8 cellular contexts compared by ENCODE assay signal in the genomic region with DNA sequence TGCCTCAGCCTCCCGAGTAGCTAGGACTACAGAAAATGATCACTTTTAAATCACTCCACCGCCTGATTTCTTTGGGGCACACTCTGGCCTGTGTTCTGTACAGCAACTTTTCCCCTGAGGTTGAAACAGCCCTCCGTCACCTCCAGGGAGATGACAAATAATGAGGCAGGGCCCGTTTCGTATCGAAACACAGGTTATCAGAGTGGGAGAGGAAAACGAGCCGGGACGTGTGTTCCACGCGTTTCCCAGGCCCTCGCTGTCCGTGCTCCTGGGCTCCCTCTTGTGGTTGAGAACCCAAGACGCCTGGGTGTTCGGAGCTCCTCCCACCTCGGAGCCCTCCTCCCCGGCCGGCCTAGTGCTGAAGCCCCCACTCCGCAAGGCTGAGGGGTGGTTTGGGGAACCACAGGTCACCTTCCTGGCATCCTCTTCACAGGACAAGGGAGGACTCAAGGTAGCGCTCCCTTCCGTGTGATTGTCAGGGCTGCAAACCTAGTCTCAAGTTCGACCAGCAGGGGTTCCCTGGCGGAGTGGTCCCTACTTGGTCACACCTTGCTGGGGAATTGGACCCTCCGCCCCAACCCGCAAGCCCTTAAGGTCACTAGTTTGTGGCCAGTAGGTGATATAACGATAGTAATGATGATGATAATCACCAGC. TPM values are rescaled to one million over a fixed set of nuclear protein-coding genes. Genes with fewer than 3 reads are reported as not detected.
DNase-seq lines count a peak whose midpoint lies in the region; ATAC-seq, FAIRE-seq and TF ChIP-seq lines count a peak whose summit lies in the region.

No MANE protein-coding gene starts in this region.

- no peak overlapping the region for H3K27ac Mint-ChIP-seq in CD8-positive, alpha-beta T cell

- H3K27me3 Mint-ChIP-seq in CD8-positive, alpha-beta T cell (ENCODE audit: low read depth), result peaks cover 17% of the 10 kb centered on the region

- peak; percentile 97 for ATAC-seq in CD8-positive, alpha-beta T cell
- ATAC-seq in GM21390 (IDR thresholded peaks at IDR 0.05; ENCODE audit: unreplicated experiment), result peak; percentile 81
- peak; percentile 89 to 99 (median 96) for ATAC-seq in pancreas
- peak; percentile 49 for ATAC-seq in thoracic aorta (ENCODE audit: insufficient number of reproducible peaks, low FRiP score, low read depth)

- H3K4me3 Mint-ChIP-seq in CD8-positive, alpha-beta T cell, result peak overlapping the region; percentile 77

- peaks cover 13% of the 10 kb centered on the region for H3K4me1 Mint-ChIP-seq in CD8-positive, alpha-beta T cell (ENCODE audit: low read depth)

- peak; percentile 55 to 81 (median 74) for DNase-seq in CD8-positive, alpha-beta T cell
- DNase-seq in SJSA1 (ENCODE audit: low read depth in 1 of 2, low spot score in 2 of 2) (peak; percentile 55 to 79), glomerular visceral epithelial cell (ENCODE audit: extremely low spot score) (peak; percentile 67), pancreas (peak; percentile 71 to 91 (median 84)), thoracic aorta (ENCODE audit: low spot score) (no peak)
- peak; percentile 81 for DNase-seq in activated naive CD4-positive, alpha-beta T cell treated with Interleukin-2 at 50 U/mL for 16 hours

- no peaks in the 10 kb centered on the region for H3K36me3 ChIP-seq in CD8-positive, alpha-beta T cell (ENCODE audit: insufficient read depth, low read length)
- H3K36me3 ChIP-seq in KMS-11 (ENCODE audit: insufficient read depth) (no peaks in the 10 kb centered on the region), SJSA1 (no peaks in the 10 kb centered on the region), pancreas (no peaks in the 10 kb centered on the region), thoracic aorta (no peaks in the 10 kb centered on the region)

- H3K27ac ChIP-seq in CD8-positive, alpha-beta T cell (ENCODE audit: low read depth, low read length), result no peak overlapping the region
- H3K27ac ChIP-seq in KMS-11 (no peak overlapping the region), SJSA1 (no peak overlapping the region), pancreas (no peak overlapping the region), thoracic aorta (no peak overlapping the region)

- no peak for FAIRE-seq in pancreas (lab: Jason Lieb, UNC)

- no peaks in the 10 kb centered on the region for H3K79me2 ChIP-seq in KMS-11 (ENCODE audit: insufficient read depth, low read depth)

- POLR2A ChIA-PET in CD8-positive, alpha-beta T cell (lab: Charles Lee), result interaction anchor here (0.6 kb wide), 1 partner anchor 44 kb away, joined by 3 read pairs; no protein-coding TSS in a partner anchor

- H2AFZ ChIP-seq in KMS-11 (ENCODE audit: low read depth), result peak overlapping the region; percentile 90

- H3K9me3 Mint-ChIP-seq in CD8-positive, alpha-beta T cell, result no peaks in the 10 kb centered on the region

- H3K4me2 ChIP-seq in KMS-11, result peak overlapping the region; percentile 71

- intact Hi-C loops in CD8-positive, alpha-beta T cell (cut with DNase I, micrococcal nuclease), result loop anchor here (1.0 to 2.0 kb wide), 7 partner anchors 77 to 644 kb away; no protein-coding TSS in a partner anchor
- intact Hi-C loops in pancreas (cut with DNase I), result loop anchor here in 1 of 3 donors (5.0 kb wide), 1 partner anchor 76 kb away; no protein-coding TSS in a partner anchor

- H4K20me1 ChIP-seq in KMS-11 (ENCODE audit: insufficient read depth), result no peaks in the 10 kb centered on the region

- WGBS in pancreas, 2 donors, result 10 to 11% methylated on average over 26 of the region's 26 CpGs

- no peaks in the 10 kb centered on the region for H3K4me1 ChIP-seq in CD8-positive, alpha-beta T cell (ENCODE audit: insufficient read depth, low read length)
- peaks cover 18% of the 10 kb centered on the region for H3K4me1 ChIP-seq in KMS-11 (ENCODE audit: low read depth, poor library complexity, severe bottlenecking)
- peaks cover 8% of the 10 kb centered on the region; the same call in 1 of the 2 replicates for H3K4me1 ChIP-seq in SJSA1 (replicated peaks)
- no peaks in the 10 kb centered on the region for H3K4me1 ChIP-seq in pancreas
- peaks cover 0 to 4% of the 10 kb centered on the region in 2 donors for H3K4me1 ChIP-seq in thoracic aorta (ENCODE audit: control insufficient read depth in 1 of 2, low read depth in 2 of 2)

- peak; percentile 75 for TF ChIP-seq CTCF in CD8-positive, alpha-beta T cell (IDR thresholded peaks at IDR 0.05)
- peak; percentile 95 for TF ChIP-seq CTCF in KMS-11 (conservative IDR thresholded peaks at IDR 0.05; ENCODE audit: low read depth, low read length)
- peak; percentile 70 to 88 (median 74) for TF ChIP-seq CTCF in pancreas (IDR thresholded peaks at IDR 0.05)
- TF ChIP-seq CTCF in thoracic aorta (IDR thresholded peaks at IDR 0.05), result peak; percentile 73

- H3K4me3 ChIP-seq in CD8-positive, alpha-beta T cell (ENCODE audit: low read depth, low read length), result peak overlapping the region; percentile 3
- H3K4me3 ChIP-seq in KMS-11 (IDR thresholded peaks at IDR 0.05; ENCODE audit: insufficient read depth, low read depth, low read length) (peak overlapping the region; percentile 92), SJSA1 (no peak overlapping the region), pancreas (peak overlapping the region in 2 of 4 donors; percentile 9 to 39), thoracic aorta (peak overlapping the region; percentile 59)

- peak overlapping the region; percentile 40; the same call in 1 of the 2 replicates for H3K9ac ChIP-seq in KMS-11

- H3K36me3 Mint-ChIP-seq in CD8-positive, alpha-beta T cell, result no peaks in the 10 kb centered on the region

- no peaks in the 10 kb centered on the region for H3K27me3 ChIP-seq in CD8-positive, alpha-beta T cell (ENCODE audit: insufficient read depth, low read length)
- H3K27me3 ChIP-seq in KMS-11 (ENCODE audit: insufficient read depth, low read depth), result no peaks in the 10 kb centered on the region
- H3K27me3 ChIP-seq in SJSA1 (replicated peaks), result peaks cover 8% of the 10 kb centered on the region
- no peaks in the 10 kb centered on the region for H3K27me3 ChIP-seq in pancreas
- no peaks in the 10 kb centered on the region for H3K27me3 ChIP-seq in thoracic aorta (replicated peaks; ENCODE audit: insufficient read depth)

- H3K9me3 ChIP-seq in CD8-positive, alpha-beta T cell (ENCODE audit: low read length), result no peaks in the 10 kb centered on the region
- no peaks in the 10 kb centered on the region for H3K9me3 ChIP-seq in SJSA1 (replicated peaks)
- no peaks in the 10 kb centered on the region for H3K9me3 ChIP-seq in pancreas
- no peaks in the 10 kb centered on the region for H3K9me3 ChIP-seq in thoracic aorta

- CTCF ChIA-PET in CD8-positive, alpha-beta T cell (lab: Charles Lee), result interaction anchor here (0.6 to 3.9 kb wide), 34 partner anchors 9 to 644 kb away, joined by 3 to 73 read pairs (median 4); a partner anchor contains a TSS

RNA-seq across cellular contexts. Expression of a gene that starts 12.8 kb away (rescaled TPM):
- not detected for total RNA-seq in CD8-positive, alpha-beta T cell
- not detected in 2 replicates for total RNA-seq in SJSA1 (2014; rRNA removed; shearing (Covaris generic))
- total RNA-seq in pancreas, result 1 to 10 TPM; 1.4 to 3.1 (median 2.4) TPM
- polyA plus RNA-seq in pancreas, result 10 to 100 TPM; 10.9 to 17.0 TPM
- total RNA-seq in thoracic aorta, result 1 to 10 TPM; 1.4 to 4.4 TPM

RNA-seq across cellular contexts. Expression of a gene that starts 30.0 kb away (rescaled TPM):
- 1 to 10 TPM in 1 of 2 experiments, under 1 TPM in 1; 0.69 to 1.7 TPM for total RNA-seq in CD8-positive, alpha-beta T cell
- total RNA-seq in SJSA1 (2014; rRNA removed; shearing (Covaris generic)), result not detected in 2 replicates
- total RNA-seq in pancreas (1 to 10 TPM; 3.5 to 9.0 (median 5.6) TPM), thoracic aorta (1 to 10 TPM in 1 of 2 donors, under 1 TPM in 1; 0.49 to 4.6 TPM)
- polyA plus RNA-seq in pancreas, result 10 to 100 TPM in 1 of 2 donors, 1 to 10 TPM in 1; 7.8 to 10.2 TPM

RNA-seq across cellular contexts. Expression of a gene that starts 46.2 kb away (rescaled TPM):
- 10 to 100 TPM; 23.1 to 28.1 TPM for total RNA-seq in CD8-positive, alpha-beta T cell
- total RNA-seq in SJSA1 (2014; rRNA removed; shearing (Covaris generic)), result 19.1 and 50.5 TPM in 2 replicates
- total RNA-seq in pancreas (10 to 100 TPM; 37.5 to 46.2 (median 43.7) TPM), thoracic aorta (10 to 100 TPM; 35.9 to 45.1 TPM)
- 10 to 100 TPM; 19.0 to 24.9 TPM for polyA plus RNA-seq in pancreas

RNA-seq across cellular contexts. Expression of a gene that starts 48.1 kb away (rescaled TPM):
- total RNA-seq in CD8-positive, alpha-beta T cell, result not detected
- total RNA-seq in SJSA1 (2014; rRNA removed; shearing (Covaris generic)), result not detected in 2 replicates
- 1 to 10 TPM in 4 of 6 donors, under 1 TPM in 2; 0.83 to 2.0 (median 1.2) TPM for total RNA-seq in pancreas
- polyA plus RNA-seq in pancreas, result 1 to 10 TPM; 3.5 to 7.0 TPM
- total RNA-seq in thoracic aorta, result 1 to 10 TPM in 1 of 2 donors, under 1 TPM in 1; 0.56 to 1.9 TPM
